Comparison of ENCODE assay signal across 20 cellular contexts in genomic region chr3:84820906-84821305, GRCh38.
A peak's percentile ranks its signal among the peaks of the same experiment; 100 is the strongest.
DNase-seq lines count a peak whose midpoint lies in the region; ATAC-seq and TF ChIP-seq lines count a peak whose summit lies in the region.
"Had no signal": no experiment of that assay in that cellular context is flagged by ENCODE, and none has a peak within 500 bp of the region (broad histone marks: within the 10 kb centered on the region; RNA-seq: fewer than 3 reads in every experiment).

No MANE protein-coding gene starts in this region.

- peak; percentile 91 for ATAC-seq in PC-3
- ATAC-seq: A549; CD8-positive, alpha-beta T cell had no signal

- CTCF ChIA-PET in PC-3 (lab: Charles Lee): interaction anchor here (0.7 kb wide), 1 partner anchor 375 kb away, joined by 3 read pairs; no protein-coding TSS in a partner anchor

- no TSS peak for BruUV-seq in PC-3 (replicated peaks; lab: Mats Ljungman, UMichigan)

- no peak overlapping the region for H3K4me3 ChIP-seq in PC-3 (ENCODE audit: low read length)
- H3K4me3 ChIP-seq: A549; BLaER1 treated with 17β-estradiol and CSF1 and Interleukin-3, amounts not matched to agents 10 nM and 100 nM had no signal

- H2AFZ ChIP-seq in PC-3 (ENCODE audit: low read length): no peak overlapping the region

- no peaks in the 10 kb centered on the region for H3K36me3 ChIP-seq in PC-3 (ENCODE audit: low read depth, low read length)
- H3K36me3 ChIP-seq: BLaER1 treated with 17β-estradiol and CSF1 and Interleukin-3, amounts not matched to agents 10 nM and 100 nM had no signal

- no peaks in the 10 kb centered on the region for H4K20me1 ChIP-seq in PC-3 (ENCODE audit: low read length)
- H4K20me1 ChIP-seq: BLaER1 treated with 17β-estradiol and CSF1 and Interleukin-3, amounts not matched to agents 10 nM and 100 nM had no signal

- peaks cover 21% of the 10 kb centered on the region for H3K4me1 ChIP-seq in PC-3 (ENCODE audit: insufficient read depth, low read length)
- H3K4me1 ChIP-seq: A549; BLaER1 treated with 17β-estradiol and CSF1 and Interleukin-3, amounts not matched to agents 10 nM and 100 nM; Caco-2 had no signal

- no peaks in the 10 kb centered on the region for H3F3A ChIP-seq in PC-3 (ENCODE audit: low read length, unreplicated experiment)

- H3K27ac ChIP-seq in PC-3 (ENCODE audit: low read length): no peak overlapping the region
- H3K27ac ChIP-seq: 22Rv1; A549; BLaER1 treated with 17β-estradiol and CSF1 and Interleukin-3, amounts not matched to agents 10 nM and 100 nM; C4-2B had no signal

- peak; percentile 47 for DNase-seq in DMS53 (lab: John Stamatoyannopoulos, UW)
- no peak for DNase-seq in DMS53 treated with DMSO at 0.1 percent for 48 hours (lab: John Stamatoyannopoulos, UW; ENCODE audit: unreplicated experiment)
- peak; percentile 62 for DNase-seq in HT1080 (ENCODE audit: low read depth)
- peak; percentile 56 for DNase-seq in NCI-H2029 (lab: John Stamatoyannopoulos, UW)
- DNase-seq in PC-3: peak; percentile 81
- no peak for DNase-seq in NCI-H146 (lab: John Stamatoyannopoulos, UW)
- DNase-seq in GM03348 (ENCODE audit: low spot score): no peak
- DNase-seq in DMS79 (lab: John Stamatoyannopoulos, UW): no peak
- DNase-seq: AML-193; Caco-2; Calu3; CD4-positive, alpha-beta T cell; CD8-positive, alpha-beta T cell; DND-41; EL; GDM1 had no signal

- intact Hi-C loops in PC-3 (cut with micrococcal nuclease): no loop called here

- H3K9me2 ChIP-seq in PC-3 (replicated peaks; ENCODE audit: low read length): no peaks in the 10 kb centered on the region

- POLR2A ChIA-PET in PC-3 (lab: Charles Lee; ENCODE audit: unreplicated experiment): interaction anchor here (0.6 to 0.7 kb wide), 2 partner anchors 33 to 1170 kb away, joined by 4 to 15 read pairs; no protein-coding TSS in a partner anchor

- no peak overlapping the region for H3K9ac ChIP-seq in PC-3 (ENCODE audit: low read length)
- H3K9ac ChIP-seq: BLaER1 treated with 17β-estradiol and CSF1 and Interleukin-3, amounts not matched to agents 10 nM and 100 nM had no signal

- TF ChIP-seq CTCF in PC-3 (conservative IDR thresholded peaks at IDR 0.05; ENCODE audit: low read depth, low read length): no peak

- no peaks in the 10 kb centered on the region for H3K27me3 ChIP-seq in PC-3 (ENCODE audit: low read length)
- H3K27me3 ChIP-seq: BLaER1 treated with 17β-estradiol and CSF1 and Interleukin-3, amounts not matched to agents 10 nM and 100 nM had no signal

- H3K9me3 ChIP-seq in PC-3 (ENCODE audit: low read length): no peaks in the 10 kb centered on the region
- H3K9me3 ChIP-seq: A549; BLaER1 treated with 17β-estradiol and CSF1 and Interleukin-3, amounts not matched to agents 10 nM and 100 nM; Caco-2 had no signal

- H3K79me2 ChIP-seq in PC-3 (ENCODE audit: low read length): no peaks in the 10 kb centered on the region

- H3K4me2 ChIP-seq in PC-3 (ENCODE audit: low read length): peak overlapping the region; percentile 57
- H3K4me2 ChIP-seq: A549; BLaER1 treated with 17β-estradiol and CSF1 and Interleukin-3, amounts not matched to agents 10 nM and 100 nM had no signal

Comparison
In these comparisons a context has a peak if more than half of its experiments do, and no peak if none do; other contexts are left out.
1. DNase-seq: peak in DMS53 (single experiment), HT1080 (single experiment), NCI-H2029 (single experiment) and PC-3 (single experiment); none in DMS53 treated with DMSO at 0.1 percent for 48 hours (single experiment), NCI-H146 (single experiment), GM03348 (single experiment) and DMS79 (single experiment).